In the genomic region with DNA sequence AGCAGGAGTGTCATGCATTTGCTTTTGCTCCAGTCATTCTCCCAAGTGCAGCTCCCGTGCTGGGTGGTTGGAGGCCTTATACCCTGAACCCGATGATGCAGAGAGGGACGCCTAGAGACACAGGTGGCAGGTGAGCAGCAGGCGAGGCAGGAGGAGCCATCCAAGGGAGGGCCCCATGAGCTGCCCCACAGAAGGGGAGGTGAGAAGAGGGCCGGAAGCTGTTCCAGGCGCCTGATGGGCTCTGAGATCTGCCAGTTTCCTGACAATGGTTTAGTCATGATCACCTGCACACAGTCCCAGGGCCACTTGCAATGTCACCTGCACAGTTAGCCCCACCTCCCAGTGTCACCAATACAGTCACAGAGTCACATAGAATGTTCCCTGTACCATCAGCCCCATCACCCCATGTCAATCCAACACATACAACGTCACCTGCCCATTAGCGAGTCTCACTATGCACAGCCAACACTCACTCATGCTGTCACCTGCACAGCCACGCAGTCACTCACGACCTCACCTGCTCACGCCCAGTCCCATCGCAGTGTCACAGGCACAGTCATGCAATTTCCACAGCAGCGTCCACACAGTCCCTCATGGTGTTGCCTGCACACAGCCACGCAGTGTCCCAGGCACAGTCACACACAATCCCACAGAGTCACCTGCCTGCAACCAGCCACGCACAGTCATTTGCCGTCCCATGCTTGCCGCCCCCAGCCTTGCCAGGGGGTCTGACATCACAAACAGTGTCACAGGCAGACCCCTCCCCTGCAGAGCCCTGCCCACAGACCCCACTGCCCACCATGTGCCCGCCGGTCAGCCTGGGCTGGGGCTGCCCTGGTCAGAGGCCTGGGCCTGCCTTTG, we compare ENCODE assay signal across 20 cellular contexts.
A peak's percentile ranks its signal among the peaks of the same experiment; 100 is the strongest.
DNase-seq lines count a peak whose midpoint lies in the region; ATAC-seq and TF ChIP-seq lines count a peak whose summit lies in the region.
"Had no signal": no experiment of that assay in that cellular context is flagged by ENCODE, and none has a peak within 500 bp of the region (broad histone marks: within the 10 kb centered on the region; RNA-seq: fewer than 3 reads in every experiment).

No MANE protein-coding gene starts in this region.

- ATAC-seq in GM23338 (no peak), HG03175 (IDR thresholded peaks at IDR 0.05; ENCODE audit: unreplicated experiment) (no peak), omental fat pad (ENCODE audit: low FRiP score) (no peak)
- ATAC-seq: heart left ventricle, psoas muscle had no signal

- H4K5ac ChIP-seq in mesendoderm (ENCODE audit: low read length): no peak overlapping the region

- H3K56ac ChIP-seq in mesendoderm (ENCODE audit: low read length): no peak overlapping the region

- H3K4me3 Mint-ChIP-seq in GM23338: no peak overlapping the region

- H3K4me1 Mint-ChIP-seq in GM23338: peaks cover 11% of the 10 kb centered on the region

- H3K27me3 Mint-ChIP-seq in GM23338 (ENCODE audit: insufficient read depth, low read depth, poor library complexity): peaks cover 8% of the 10 kb centered on the region

- H3K9me3 Mint-ChIP-seq in GM23338: no peaks in the 10 kb centered on the region

- no peak overlapping the region for H3K9ac ChIP-seq in mesendoderm (ENCODE audit: low read length)

- H3K79me1 ChIP-seq in mesendoderm (ENCODE audit: low read length): no peaks in the 10 kb centered on the region

- no peak overlapping the region for H2BK5ac ChIP-seq in mesendoderm (ENCODE audit: low read length)

- H3K27ac Mint-ChIP-seq in GM23338: peak overlapping the region; percentile 67; the same call in 1 of the 2 replicates

- H2BK15ac ChIP-seq in mesendoderm (replicated peaks; ENCODE audit: low read depth): no peak overlapping the region

- no peak overlapping the region for H3K4me3 ChIP-seq in GM23338
- no peak overlapping the region for H3K4me3 ChIP-seq in mesendoderm (ENCODE audit: low read length)
- H3K4me3 ChIP-seq: heart left ventricle, Peyer's patch, psoas muscle, upper lobe of left lung had no signal

- no peaks in the 10 kb centered on the region for H3K9me2 ChIP-seq in GM23338 (ENCODE audit: insufficient read depth)

- no CpG with 5 or more reads among the region's 19 CpGs for WGBS in mesendoderm (ENCODE audit: extremely low coverage, insufficient coverage, low lambda C conversion rate)

- H3K27me3 ChIP-seq in GM23338 (ENCODE audit: insufficient read depth) (no peaks in the 10 kb centered on the region), mesendoderm (ENCODE audit: insufficient read depth, low read length, poor library complexity) (no peaks in the 10 kb centered on the region)
- H3K27me3 ChIP-seq: BE2C, Peyer's patch, upper lobe of left lung had no signal

- no peaks in the 10 kb centered on the region for H3F3A ChIP-seq in GM23338 (replicated peaks; ENCODE audit: low read depth)

- peaks cover 5% of the 10 kb centered on the region; the same call in 1 of the 2 replicates for H4K20me1 ChIP-seq in GM23338 (replicated peaks; ENCODE audit: insufficient read depth)

- H3K36me3 Mint-ChIP-seq in GM23338 (ENCODE audit: low read depth): no peaks in the 10 kb centered on the region

- peak; percentile 73 for DNase-seq in COLO668 (lab: John Stamatoyannopoulos, UW; ENCODE audit: unreplicated experiment)
- DNase-seq in GM23338 (ENCODE audit: low spot score): no peak
- peak; percentile 90 for DNase-seq in NCI-H510A (lab: John Stamatoyannopoulos, UW)
- DNase-seq in mesendoderm: no peak
- no peak for DNase-seq in omental fat pad (ENCODE audit: low spot score)
- no peak for DNase-seq in caudate nucleus (lab: John Stamatoyannopoulos, UW)
- no peak for DNase-seq in cortex of kidney (lab: John Stamatoyannopoulos, UW)
- DNase-seq: activated gamma-delta T cell treated with Interleukin-2 at 50 U/mL for 16 hours; activated T-cell treated with anti-CD3 and anti-CD28 coated beads, Interleukin-2, amount 50 U/mL, for 1 hour; BE2C; COR-L47; NCI-H1694; NCI-H446 treated with DMSO at 0.1 percent for 48 hours; Peyer's patch; psoas muscle; SIG-M5; SW 1271; upper lobe of left lung had no signal

- TF ChIP-seq CTCF in GM23338 (conservative IDR thresholded peaks at IDR 0.05; ENCODE audit: low read depth in 2 of 2) (no peak), omental fat pad (IDR thresholded peaks at IDR 0.05) (no peak)

- peak overlapping the region; percentile 59; the same call in 1 of the 2 replicates for H2AFZ ChIP-seq in GM23338

- H3K4me2 ChIP-seq in GM23338 (0 out of 2 replicates have a peak overlapping the region, but pooled peaks have one; percentile 32), mesendoderm (ENCODE audit: low read length) (no peak overlapping the region)

- H3K36me3 ChIP-seq in GM23338 (ENCODE audit: insufficient read depth): no peaks in the 10 kb centered on the region
- no peaks in the 10 kb centered on the region for H3K36me3 ChIP-seq in mesendoderm (ENCODE audit: control insufficient read depth, insufficient read depth, low read length)
- H3K36me3 ChIP-seq: BE2C, heart left ventricle, Peyer's patch, upper lobe of left lung had no signal

- no peaks in the 10 kb centered on the region for H3K4me1 ChIP-seq in GM23338 (ENCODE audit: insufficient read depth)
- H3K4me1 ChIP-seq in mesendoderm (ENCODE audit: control insufficient read depth, low read depth, low read length): peaks cover 2% of the 10 kb centered on the region
- H3K4me1 ChIP-seq: BE2C, Peyer's patch, psoas muscle had no signal

- H3K79me2 ChIP-seq in GM23338 (replicated peaks; ENCODE audit: insufficient read depth) (no peaks in the 10 kb centered on the region), mesendoderm (ENCODE audit: control insufficient read depth, insufficient read depth, low read length) (no peaks in the 10 kb centered on the region)

- H2BK120ac ChIP-seq in mesendoderm (ENCODE audit: low read depth, low read length): no peak overlapping the region

- H3K18ac ChIP-seq in mesendoderm (ENCODE audit: low read length): no peak overlapping the region

- H4K8ac ChIP-seq in mesendoderm (ENCODE audit: low read depth, low read length): no peak overlapping the region

- H3K23ac ChIP-seq in mesendoderm (ENCODE audit: low read length): no peak overlapping the region

- no peak overlapping the region for H3K4ac ChIP-seq in mesendoderm (ENCODE audit: low read depth, low read length)

- no peak overlapping the region for H3K27ac ChIP-seq in GM23338 (ENCODE audit: low read depth)
- H3K27ac ChIP-seq in mesendoderm (ENCODE audit: low read depth, low read length): no peak overlapping the region
- no peak overlapping the region for H3K27ac ChIP-seq in caudate nucleus (ENCODE audit: low read depth, low read length)
- H3K27ac ChIP-seq: heart left ventricle, Peyer's patch, psoas muscle, upper lobe of left lung had no signal

- peak overlapping the region; percentile 74 for H2AK5ac ChIP-seq in mesendoderm (ENCODE audit: low read length)

TF ChIP-seq in GM23338, 12 proteins besides CTCF, POLR2A, EP300 and RAD21:
- TF ChIP-seq POLR2AphosphoS5 (IDR thresholded peaks at IDR 0.05; ENCODE audit: low read depth) (no peak), REST (IDR thresholded peaks at IDR 0.05; ENCODE audit: unreplicated experiment) (no peak), ETS1 (IDR thresholded peaks at IDR 0.05) (no peak), ZNF114 (CRISPR knock-in tag; IDR thresholded peaks at IDR 0.05) (no peak)
TF ChIP-seq in GM23338: peak in this region for 0.

Comparison
In these comparisons a context has a peak if more than half of its experiments do, and no peak if none do; other contexts are left out.
1. DNase-seq: peak in COLO668 (single experiment) and NCI-H510A (single experiment); none in GM23338 (single experiment), mesendoderm (single experiment), omental fat pad (single experiment), caudate nucleus (0 of 61) and cortex of kidney (single experiment).